11 cellular contexts compared by ENCODE assay signal in genomic region chr17:75983501-75984181, GRCh38. TPM values are rescaled to one million over a fixed set of nuclear protein-coding genes. Genes with fewer than 3 reads are reported as not detected.
DNase-seq lines count a peak whose midpoint lies in the region; ATAC-seq, FAIRE-seq and TF ChIP-seq lines count a peak whose summit lies in the region.
"Had no signal": no experiment of that assay in that cellular context is flagged by ENCODE, and none has a peak within 500 bp of the region (broad histone marks: within the 10 kb centered on the region; RNA-seq: fewer than 3 reads in every experiment).

No MANE protein-coding gene starts in this region.

- H3K27me3 ChIP-seq in right cardiac atrium (ENCODE audit: control insufficient read depth, insufficient read depth) (no peaks in the 10 kb centered on the region), heart right ventricle (no peaks in the 10 kb centered on the region), K562 (ENCODE audit: control insufficient read depth in 2 of 2, insufficient read depth in 2 of 2, low read length in 2 of 2) (no peaks in the 10 kb centered on the region), uterus (no peaks in the 10 kb centered on the region), transverse colon (no peaks in the 10 kb centered on the region)
- H3K27me3 ChIP-seq: gastrocnemius medialis had no signal

- no peaks in the 10 kb centered on the region for H3K9me3 ChIP-seq in right cardiac atrium (ENCODE audit: control insufficient read depth, low read length)
- H3K9me3 ChIP-seq in heart right ventricle, result no peaks in the 10 kb centered on the region
- no peaks in the 10 kb centered on the region for H3K9me3 ChIP-seq in K562 (replicated peaks; ENCODE audit: control insufficient read depth, insufficient read depth, low read depth, low read length)
- H3K9me3 ChIP-seq in uterus, result no peaks in the 10 kb centered on the region
- no peaks in the 10 kb centered on the region for H3K9me3 ChIP-seq in transverse colon
- H3K9me3 ChIP-seq: gastrocnemius medialis had no signal

- peak; percentile 81 for FAIRE-seq in K562 (lab: Jason Lieb, UNC)

- peak overlapping the region; percentile 78 for H2AFZ ChIP-seq in K562 (ENCODE audit: low read depth, low read length)

- DNase-seq in right cardiac atrium, result peak in 1 of 3 donors; percentile 48
- no peak for DNase-seq in heart right ventricle
- DNase-seq in K562 (ENCODE audit: extremely low read depth in 1 of 4, low spot score in 3 of 4), result peak; percentile 60 to 84 (median 74)
- DNase-seq in left kidney (ENCODE audit: low read depth, low spot score), result peak; percentile 18
- DNase-seq in uterus, result peak in 1 of 2 donors; percentile 51
- DNase-seq in transverse colon, result no peak
- no peak for DNase-seq in HEK293T (ENCODE audit: extremely low spot score)
- DNase-seq: gastrocnemius medialis, NCI-H1930, nephron progenitor cell had no signal

- no peak for TF ChIP-seq RAD21 in K562 (CRISPR knock-in tag; conservative IDR thresholded peaks at IDR 0.05 in 1 of 2, IDR thresholded peaks at IDR 0.05 in 1 of 2)

- H4K20me1 ChIP-seq in K562 (replicated peaks; ENCODE audit: control insufficient read depth, insufficient read depth, low read length), result no peaks in the 10 kb centered on the region

- in situ Hi-C loops in K562 (cut with MboI) (no loop called here), transverse colon (cut with MboI; ENCODE audit: low pct_ligation_motif_present in 1 of 4, low pct_unique_long_range_greater_than_20kb in 1 of 4, low sequenced_read_pairs in 3 of 4) (loop anchor here in 1 of 4 donors (10.0 kb wide), 1 partner anchor 69 kb away; no protein-coding TSS in a partner anchor)

- no peaks in the 10 kb centered on the region for H3K9me1 ChIP-seq in K562 (ENCODE audit: control insufficient read depth, insufficient read depth, low read length)

- TF ChIP-seq POLR2A in K562 (conservative IDR thresholded peaks at IDR 0.05), result no peak
- TF ChIP-seq POLR2A in uterus (IDR thresholded peaks at IDR 0.05), result no peak
- TF ChIP-seq POLR2A in transverse colon (IDR thresholded peaks at IDR 0.05), result no peak

- TF ChIP-seq CTCF in heart right ventricle (IDR thresholded peaks at IDR 0.05), result no peak
- TF ChIP-seq CTCF in K562 (IDR thresholded peaks at IDR 0.05 in 2 of 3, conservative IDR thresholded peaks at IDR 0.05 in 1 of 3; ENCODE audit: insufficient read depth in 2 of 3, low read depth in 1 of 3, low read length in 3 of 3), result no peak
- TF ChIP-seq CTCF in uterus (IDR thresholded peaks at IDR 0.05), result no peak
- TF ChIP-seq CTCF in transverse colon (IDR thresholded peaks at IDR 0.05), result no peak

- H3K36me3 ChIP-seq in heart right ventricle, result peaks cover 0 to 18% (median 0%) of the 10 kb centered on the region in 9 donors
- H3K36me3 ChIP-seq in K562 (ENCODE audit: control insufficient read depth, insufficient read depth, low read length), result peaks cover 9% of the 10 kb centered on the region; the same call in 1 of the 3 replicates
- no peaks in the 10 kb centered on the region for H3K36me3 ChIP-seq in uterus
- no peaks in the 10 kb centered on the region for H3K36me3 ChIP-seq in transverse colon
- H3K36me3 ChIP-seq: gastrocnemius medialis had no signal

- ATAC-seq in right cardiac atrium (no peak), heart right ventricle (no peak), K562 (peak; percentile 32), GM18909 (IDR thresholded peaks at IDR 0.05; ENCODE audit: poor library complexity, unreplicated experiment) (no peak)
- ATAC-seq: gastrocnemius medialis had no signal

- BruUV-seq in K562 (replicated peaks; lab: Mats Ljungman, UMichigan), result no TSS peak

- peak overlapping the region in 1 of 2 experiments; percentile 4; a peak in 1 of 4 replicates for H3K9ac ChIP-seq in K562 (ENCODE audit: insufficient read depth in 1 of 2, low read depth in 2 of 2, low read length in 2 of 2)

- H3K4me1 ChIP-seq in right cardiac atrium (ENCODE audit: control insufficient read depth, insufficient read depth, low read length), result peaks cover 4% of the 10 kb centered on the region
- H3K4me1 ChIP-seq in heart right ventricle, result peaks cover 0 to 45% (median 15%) of the 10 kb centered on the region in 9 donors
- peaks cover 25 to 33% of the 10 kb centered on the region in 2 experiments for H3K4me1 ChIP-seq in K562 (replicated peaks in 1 of 2; ENCODE audit: control insufficient read depth in 2 of 2, insufficient read depth in 2 of 2, low read length in 2 of 2)
- H3K4me1 ChIP-seq in uterus, result no peaks in the 10 kb centered on the region
- H3K4me1 ChIP-seq in transverse colon, result peaks cover 0 to 21% (median 13%) of the 10 kb centered on the region in 4 donors

- POLR2A ChIA-PET in K562 (lab: Yijun Ruan, JAX) (interaction anchor here (0.5 to 1.7 kb wide), 10 partner anchors 12 to 283 kb away, joined by 3 to 9 read pairs (median 3); partner anchors contain the start of gene CDK3), HEK293T (lab: Yijun Ruan, JAX) (interaction anchor here (0.8 to 1.6 kb wide), 4 partner anchors 17 to 128 kb away, joined by 3 to 7 read pairs (median 4); partner anchors contain the start of genes CDK3, FBF1, TRIM65 and WBP2)

- H3K4me2 ChIP-seq in K562 (ENCODE audit: insufficient read depth, low read length), result peak overlapping the region; percentile 61

- intact Hi-C loops in right cardiac atrium (cut with DNase I), result no loop called here
- intact Hi-C loops in heart right ventricle (cut with DNase I), result loop anchor here in 2 of 10 donors (5.0 to 10.0 kb wide), 2 partner anchors 46 to 79 kb away; partner anchors contain the start of gene MRPL38 (in 1 of the 2)
- intact Hi-C loops in K562 (cut with micrococcal nuclease), result no loop called here
- intact Hi-C loops in uterus (cut with DNase I; ENCODE audit: low total_unique reads), result no loop called here
- intact Hi-C loops in transverse colon (cut with DNase I; ENCODE audit: low total_unique reads), result no loop called here

- TF ChIP-seq EP300 in K562 (IDR thresholded peaks at IDR 0.05; ENCODE audit: low read length) (no peak), transverse colon (IDR thresholded peaks at IDR 0.05; ENCODE audit: low read depth) (no peak)

- WGBS in right cardiac atrium, result 64% methylated on average over 6 of the region's 6 CpGs
- WGBS in heart right ventricle, 2 donors, result 73 to 76% methylated on average over 6 of the region's 6 CpGs
- 2% methylated on average over 6 of the region's 6 CpGs for WGBS in K562 (ENCODE audit: insufficient coverage, low coverage, missing lambda C conversion rate)
- 46 to 73% methylated on average over 4 to 6 of the region's 6 CpGs for WGBS in transverse colon (ENCODE audit: low coverage in 1 of 2), 2 donors

- H3K4me3 ChIP-seq in right cardiac atrium (ENCODE audit: low read length) (no peak overlapping the region), heart right ventricle (no peak overlapping the region), K562 (no peak overlapping the region), uterus (no peak overlapping the region), transverse colon (no peak overlapping the region)
- H3K4me3 ChIP-seq: gastrocnemius medialis had no signal

- CTCF ChIA-PET in K562 (lab: Yijun Ruan, JAX; ENCODE audit: low intra/inter-chr PET ratio), result no interaction called here
- CTCF ChIA-PET in HEK293T (lab: Yijun Ruan, JAX), result interaction anchor here (1.0 to 1.2 kb wide), 3 partner anchors 13 to 22 kb away, joined by 3 to 5 read pairs (median 3); no protein-coding TSS in a partner anchor

- H3K27ac ChIP-seq in right cardiac atrium (ENCODE audit: low read length) (peak overlapping the region; percentile 48), heart right ventricle (no peak overlapping the region), K562 (ENCODE audit: extremely low read depth, low read depth, low read length) (peak overlapping the region; percentile 37), uterus (peak overlapping the region; percentile 99 to 100), transverse colon (no peak overlapping the region)
- H3K27ac ChIP-seq: gastrocnemius medialis had no signal

- peaks cover 23% of the 10 kb centered on the region for H3K79me2 ChIP-seq in K562 (ENCODE audit: control insufficient read depth, insufficient read depth, low read length)

RNA-seq across cellular contexts. Expression of gene TEN1, which starts 4.6 kb away (rescaled TPM):
- total RNA-seq in right cardiac atrium (10 to 100 TPM in 2 of 4 donors, 1 to 10 TPM in 2; 8.5 to 12.1 (median 9.9) TPM), heart right ventricle (10 to 100 TPM in 3 of 10 donors, 1 to 10 TPM in 7; 4.4 to 13.3 (median 9.0) TPM), K562 (2014; rRNA removed) (21.7 and 22.9 TPM in 2 replicates), K562 (2014; rRNA removed; fragmentation: Illumina TruSeq; extraction: Trizol) (3.3 and 4.5 TPM in 2 replicates), K562 (2015; rRNA removed; fragmentation: Illumina TruSeq; extraction: Trizol) (11.9 and 12.2 TPM in 2 replicates), K562 (2021) (14.2 and 14.6 TPM in 2 replicates), uterus (10 to 100 TPM in 3 of 4 donors, 1 to 10 TPM in 1; 3.1 to 17.2 (median 15.0) TPM), transverse colon (100 to 1,000 TPM in 1 of 4 donors, 10 to 100 TPM in 3; 18.7 to 137 (median 20.7) TPM)
- polyA plus RNA-seq in right cardiac atrium (22.5 TPM), heart right ventricle (10 to 100 TPM; 19.5 to 20.1 TPM), K562 (2011; rRNA removed) (10.1 and 13.0 TPM in 2 replicates), K562 (2014; fragmentation: Illumina TruSeq; extraction: Trizol) (8.8 and 16.2 TPM in 2 replicates), K562 (2014; fragmentation: Nextera tagmentation; extraction: Ambion mirVana) (1 to 10 TPM; 1.3 to 3.3 TPM), K562 (2014; rRNA removed) (20.4 and 25.7 TPM in 2 replicates)
- total RNA-seq in K562 (2011; cell fraction: chromatin; rRNA removed; ENCODE audit: low replicate concordance), result 8.4 and 19.9 TPM in 2 replicates
- 2.0 and 4.2 TPM in 2 replicates for total RNA-seq in K562 (2011; cell fraction: nucleolus; rRNA removed)
- 2.9 and 3.3 TPM in 2 replicates for total RNA-seq in K562 (2011; cell fraction: nucleoplasm; rRNA removed)
- polyA plus RNA-seq in K562 (2011; cell fraction: cytosol; rRNA removed), result 16.6 and 20.7 TPM in 2 replicates
- polyA plus RNA-seq in K562 (2011; cell fraction: nucleus; rRNA removed), result 29.4 and 38.1 TPM in 2 replicates
- polyA plus RNA-seq in K562 (2012), result 13.0 and 23.5 TPM in 2 replicates
- 4.4 and 9.0 TPM in 2 replicates for polyA minus RNA-seq in K562 (2011; rRNA and poly(A)+ RNA removed)
- polyA minus RNA-seq in K562 (2011; cell fraction: cytosol; rRNA and poly(A)+ RNA removed), result 2.0 and 3.3 TPM in 2 replicates
- polyA minus RNA-seq in K562 (2011; cell fraction: nucleus; rRNA and poly(A)+ RNA removed), result 1.2 and 4.7 TPM in 2 replicates

RNA-seq across cellular contexts. Expression of gene ACOX1, which starts 4.7 kb away (rescaled TPM):
- total RNA-seq in right cardiac atrium (10 to 100 TPM; 56.9 to 67.5 (median 62.3) TPM), heart right ventricle (100 to 1,000 TPM in 1 of 10 donors, 10 to 100 TPM in 9; 76.0 to 105 (median 94.0) TPM), K562 (2014; rRNA removed) (9.0 and 14.4 TPM in 2 replicates), K562 (2014; rRNA removed; fragmentation: Illumina TruSeq; extraction: Trizol) (16.5 and 17.9 TPM in 2 replicates), K562 (2015; rRNA removed; fragmentation: Illumina TruSeq; extraction: Trizol) (16.2 and 18.3 TPM in 2 replicates), K562 (2021) (23.7 and 24.1 TPM in 2 replicates), uterus (10 to 100 TPM; 11.2 to 70.0 (median 42.0) TPM), transverse colon (100 to 1,000 TPM in 3 of 4 donors, 10 to 100 TPM in 1; 37.0 to 254 (median 212) TPM)
- polyA plus RNA-seq in right cardiac atrium (18.7 TPM), heart right ventricle (10 to 100 TPM; 11.1 to 45.8 TPM), K562 (2011; rRNA removed) (20.6 and 25.6 TPM in 2 replicates), K562 (2014; fragmentation: Illumina TruSeq; extraction: Trizol) (13.3 and 14.5 TPM in 2 replicates), K562 (2014; fragmentation: Nextera tagmentation; extraction: Ambion mirVana) (1 to 10 TPM; 8.6 to 9.5 TPM), K562 (2014; rRNA removed) (7.8 and 8.3 TPM in 2 replicates)
- total RNA-seq in K562 (2011; cell fraction: chromatin; rRNA removed; ENCODE audit: low replicate concordance), result 83.3 and 88.8 TPM in 2 replicates
- total RNA-seq in K562 (2011; cell fraction: nucleolus; rRNA removed), result 53.9 and 55.9 TPM in 2 replicates
- 61.1 and 71.0 TPM in 2 replicates for total RNA-seq in K562 (2011; cell fraction: nucleoplasm; rRNA removed)
- polyA plus RNA-seq in K562 (2011; cell fraction: cytosol; rRNA removed), result 15.4 and 19.4 TPM in 2 replicates
- polyA plus RNA-seq in K562 (2011; cell fraction: nucleus; rRNA removed), result 22.3 and 26.0 TPM in 2 replicates
- polyA plus RNA-seq in K562 (2012), result 12.9 and 17.2 TPM in 2 replicates
- polyA minus RNA-seq in K562 (2011; rRNA and poly(A)+ RNA removed), result 80.6 and 97.7 TPM in 2 replicates
- 52.9 and 57.5 TPM in 2 replicates for polyA minus RNA-seq in K562 (2011; cell fraction: cytosol; rRNA and poly(A)+ RNA removed)
- polyA minus RNA-seq in K562 (2011; cell fraction: nucleus; rRNA and poly(A)+ RNA removed), result 17.2 and 43.8 TPM in 2 replicates

RNA-seq across cellular contexts. Expression of gene CDK3, which starts 17.0 kb away (rescaled TPM):
- total RNA-seq in right cardiac atrium, result 1 to 10 TPM; 2.4 to 2.6 (median 2.5) TPM
- polyA plus RNA-seq in right cardiac atrium, result 2.9 TPM
- 1 to 10 TPM in 7 of 10 donors, under 1 TPM in 3; 0.52 to 2.2 (median 1.3) TPM for total RNA-seq in heart right ventricle
- 10 to 100 TPM in 1 of 2 donors, 1 to 10 TPM in 1; 2.4 to 11.3 TPM for polyA plus RNA-seq in heart right ventricle
- total RNA-seq in K562 (2011; cell fraction: chromatin; rRNA removed; ENCODE audit: low replicate concordance), result 7.8 and 22.7 TPM in 2 replicates
- 15.4 and 17.0 TPM in 2 replicates for total RNA-seq in K562 (2011; cell fraction: nucleolus; rRNA removed)
- total RNA-seq in K562 (2011; cell fraction: nucleoplasm; rRNA removed), result 9.2 and 9.4 TPM in 2 replicates
- total RNA-seq in K562 (2014; rRNA removed), result 1.3 and 6.0 TPM in 2 replicates
- 1.1 and 2.8 TPM in 2 replicates for total RNA-seq in K562 (2014; rRNA removed; fragmentation: Illumina TruSeq; extraction: Trizol)
- 4.0 and 4.3 TPM in 2 replicates for total RNA-seq in K562 (2015; rRNA removed; fragmentation: Illumina TruSeq; extraction: Trizol)
- 5.0 and 5.4 TPM in 2 replicates for total RNA-seq in K562 (2021)
- 5.7 and 8.0 TPM in 2 replicates for polyA plus RNA-seq in K562 (2011; rRNA removed)
- 5.5 and 7.2 TPM in 2 replicates for polyA plus RNA-seq in K562 (2011; cell fraction: cytosol; rRNA removed)
- polyA plus RNA-seq in K562 (2011; cell fraction: nucleus; rRNA removed), result 48.9 and 53.7 TPM in 2 replicates
- polyA plus RNA-seq in K562 (2012), result 4.8 and 9.3 TPM in 2 replicates
- 4.7 TPM in 2 replicates for polyA plus RNA-seq in K562 (2014; fragmentation: Illumina TruSeq; extraction: Trizol)
- polyA plus RNA-seq in K562 (2014; fragmentation: Nextera tagmentation; extraction: Ambion mirVana), result under 1 TPM; 0.55 to 0.94 TPM
- polyA plus RNA-seq in K562 (2014; rRNA removed), result 8.2 and 10.6 TPM in 2 replicates
- 0.56 and 1.2 TPM in 2 replicates for polyA minus RNA-seq in K562 (2011; rRNA and poly(A)+ RNA removed)
- not detected in 2 replicates for polyA minus RNA-seq in K562 (2011; cell fraction: cytosol; rRNA and poly(A)+ RNA removed)
- 1.5 and 3.7 TPM in 2 replicates for polyA minus RNA-seq in K562 (2011; cell fraction: nucleus; rRNA and poly(A)+ RNA removed)
- total RNA-seq in uterus, result 10 to 100 TPM in 1 of 4 donors, 1 to 10 TPM in 2, not detected in 1; 8.5 to 10.8 (median 9.6) TPM
- total RNA-seq in transverse colon, result 10 to 100 TPM in 2 of 4 donors, 1 to 10 TPM in 1, not detected in 1; 5.4 to 24.6 (median 16.9) TPM

RNA-seq across cellular contexts. Expression of gene FBF1, which starts 42.8 kb away (rescaled TPM):
- total RNA-seq in right cardiac atrium, result 1 to 10 TPM; 4.8 to 5.5 (median 5.1) TPM
- 5.0 TPM for polyA plus RNA-seq in right cardiac atrium
- 1 to 10 TPM; 2.1 to 6.3 (median 2.8) TPM for total RNA-seq in heart right ventricle
- 1 to 10 TPM; 1.6 to 8.3 TPM for polyA plus RNA-seq in heart right ventricle
- total RNA-seq in K562 (2011; cell fraction: chromatin; rRNA removed; ENCODE audit: low replicate concordance), result 56.4 and 138 TPM in 2 replicates
- total RNA-seq in K562 (2011; cell fraction: nucleolus; rRNA removed), result 62.1 and 85.9 TPM in 2 replicates
- total RNA-seq in K562 (2011; cell fraction: nucleoplasm; rRNA removed), result 55.3 and 58.6 TPM in 2 replicates
- total RNA-seq in K562 (2014; rRNA removed), result 14.5 and 14.8 TPM in 2 replicates
- total RNA-seq in K562 (2014; rRNA removed; fragmentation: Illumina TruSeq; extraction: Trizol), result 5.2 and 5.4 TPM in 2 replicates
- 7.5 and 7.7 TPM in 2 replicates for total RNA-seq in K562 (2015; rRNA removed; fragmentation: Illumina TruSeq; extraction: Trizol)
- 10.6 and 14.7 TPM in 2 replicates for total RNA-seq in K562 (2021)
- 10.2 and 11.1 TPM in 2 replicates for polyA plus RNA-seq in K562 (2011; rRNA removed)
- polyA plus RNA-seq in K562 (2011; cell fraction: cytosol; rRNA removed), result 5.8 and 10.5 TPM in 2 replicates
- polyA plus RNA-seq in K562 (2011; cell fraction: nucleus; rRNA removed), result 54.5 and 90.0 TPM in 2 replicates
- 9.0 and 13.6 TPM in 2 replicates for polyA plus RNA-seq in K562 (2012)
- polyA plus RNA-seq in K562 (2014; fragmentation: Illumina TruSeq; extraction: Trizol), result 5.3 and 5.6 TPM in 2 replicates
- polyA plus RNA-seq in K562 (2014; fragmentation: Nextera tagmentation; extraction: Ambion mirVana), result under 1 TPM; 0.46 to 0.55 TPM
- polyA plus RNA-seq in K562 (2014; rRNA removed), result 11.9 and 14.9 TPM in 2 replicates
- polyA minus RNA-seq in K562 (2011; rRNA and poly(A)+ RNA removed), result 13.1 and 15.0 TPM in 2 replicates
- polyA minus RNA-seq in K562 (2011; cell fraction: cytosol; rRNA and poly(A)+ RNA removed), result 6.8 and 10.3 TPM in 2 replicates
- polyA minus RNA-seq in K562 (2011; cell fraction: nucleus; rRNA and poly(A)+ RNA removed), result 27.5 and 29.6 TPM in 2 replicates
- total RNA-seq in uterus, result 10 to 100 TPM; 11.0 to 16.5 (median 14.2) TPM
- total RNA-seq in transverse colon, result 10 to 100 TPM in 2 of 4 donors, 1 to 10 TPM in 2; 2.9 to 29.9 (median 7.9) TPM

RNA-seq across cellular contexts. Expression of gene EVPL, which starts 43.5 kb away (rescaled TPM):
- total RNA-seq in right cardiac atrium (under 1 TPM in 3 of 4 donors, not detected in 1; 0.06 to 0.09 (median 0.09) TPM), heart right ventricle (under 1 TPM in 4 of 10 donors, not detected in 6; 0.04 to 0.31 (median 0.05) TPM), K562 (2014; rRNA removed) (0.04 and 0.18 TPM in 2 replicates), K562 (2014; rRNA removed; fragmentation: Illumina TruSeq; extraction: Trizol) (not detected in 2 replicates), K562 (2015; rRNA removed; fragmentation: Illumina TruSeq; extraction: Trizol) (0.18 TPM in 1 of 2 replicates, not detected in the other), K562 (2021) (0.11 and 0.13 TPM in 2 replicates), uterus (1 to 10 TPM in 3 of 4 donors, under 1 TPM in 1; 0.59 to 3.7 (median 2.8) TPM), transverse colon (10 to 100 TPM; 17.1 to 23.7 (median 20.6) TPM)
- polyA plus RNA-seq in right cardiac atrium (0.02 TPM), heart right ventricle (under 1 TPM; 0.04 to 0.07 TPM), K562 (2011; rRNA removed) (not detected in 2 replicates), K562 (2014; fragmentation: Illumina TruSeq; extraction: Trizol) (not detected in 2 replicates), K562 (2014; fragmentation: Nextera tagmentation; extraction: Ambion mirVana) (not detected), K562 (2014; rRNA removed) (0.08 TPM in 1 of 2 replicates, not detected in the other)
- total RNA-seq in K562 (2011; cell fraction: chromatin; rRNA removed; ENCODE audit: low replicate concordance), result 0.07 TPM in 1 of 2 replicates, not detected in the other
- total RNA-seq in K562 (2011; cell fraction: nucleolus; rRNA removed), result under 0.01 and 0.13 TPM in 2 replicates
- not detected in 2 replicates for total RNA-seq in K562 (2011; cell fraction: nucleoplasm; rRNA removed)
- polyA plus RNA-seq in K562 (2011; cell fraction: cytosol; rRNA removed), result 0.01 TPM in 1 of 2 replicates, not detected in the other
- 0.04 and 0.10 TPM in 2 replicates for polyA plus RNA-seq in K562 (2011; cell fraction: nucleus; rRNA removed)
- 0.03 and 0.10 TPM in 2 replicates for polyA plus RNA-seq in K562 (2012)
- polyA minus RNA-seq in K562 (2011; rRNA and poly(A)+ RNA removed), result not detected in 2 replicates
- polyA minus RNA-seq in K562 (2011; cell fraction: cytosol; rRNA and poly(A)+ RNA removed), result not detected in 2 replicates
- polyA minus RNA-seq in K562 (2011; cell fraction: nucleus; rRNA and poly(A)+ RNA removed), result not detected in 2 replicates

Comparison
In these comparisons a context has a peak if more than half of its experiments do, and no peak if none do; other contexts are left out.
1. H3K27ac ChIP-seq: peak in right cardiac atrium (single experiment), K562 (single experiment) and uterus (2 of 2); none in heart right ventricle (0 of 10) and transverse colon (0 of 4).
2. DNase-seq: peak in K562 (4 of 4) and left kidney (single experiment); none in heart right ventricle (0 of 2), transverse colon (single experiment) and HEK293T (single experiment).